Comparison of ENCODE assay signal across 27 cellular contexts in the genomic region with DNA sequence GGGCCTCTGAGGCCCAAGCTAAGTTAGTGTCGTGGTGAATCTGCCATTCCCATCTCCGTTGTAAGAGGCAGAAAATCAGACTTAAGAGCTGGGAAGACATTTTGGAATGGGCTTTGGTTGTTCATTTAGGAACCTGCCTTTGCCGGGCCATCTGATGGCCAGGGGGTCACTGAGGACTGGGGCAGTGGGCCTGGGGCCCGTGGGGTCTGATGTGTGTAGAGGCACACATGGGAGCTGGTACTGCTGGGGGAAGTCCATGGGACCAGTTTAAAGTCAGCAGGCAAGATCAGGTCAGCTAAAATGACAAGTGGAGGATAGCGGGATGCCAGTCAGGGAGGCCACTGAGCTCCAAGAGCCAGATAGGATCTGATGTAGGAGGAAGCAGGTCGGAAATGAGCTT. TPM values are rescaled to one million over a fixed set of nuclear protein-coding genes. Genes with fewer than 3 reads are reported as not detected.
"Had no signal": no experiment of that assay in that cellular context is flagged by ENCODE, and none has a peak within 500 bp of the region (broad histone marks: within the 10 kb centered on the region; RNA-seq: fewer than 3 reads in every experiment).

No MANE protein-coding gene starts in this region.

- ATAC-seq: activated CD4-positive, alpha-beta T cell treated with anti-CD3 and anti-CD28 coated beads for 36 hours; activated naive CD4-positive, alpha-beta T cell treated with anti-CD3 and anti-CD28 coated beads, Interleukin-2, amount 50 U/mL, for 72 hours; activated T-cell treated with anti-CD3 and anti-CD28 coated beads, Interleukin-2, amount 50 U/mL, for 72 hours; esophagus mucosa had no signal

- H3K4me3 Mint-ChIP-seq: activated CD4-positive, alpha-beta memory T cell treated with anti-CD3 and anti-CD28 coated beads for 36 hours; activated CD4-positive, alpha-beta T cell treated with anti-CD3 and anti-CD28 coated beads for 36 hours; activated CD4-positive, alpha-beta T cell treated with anti-CD3 and anti-CD28 coated beads, Interleukin-2, amount 10 ng/mL, durations not matched to agents 24 days and 14 days; activated naive CD4-positive, alpha-beta T cell treated with anti-CD3 and anti-CD28 coated beads, Interleukin-2, amount 10 ng/mL, durations not matched to agents 7 days and 5 days; activated naive CD8-positive, alpha-beta T cell treated with anti-CD3 and anti-CD28 coated beads, Interleukin-2, amount 10 ng/mL, durations not matched to agents 7 days and 5 days; activated T-cell treated with anti-CD3 and anti-CD28 coated beads, Interleukin-2, amount 50 U/mL, for 24 hours; activated T-cell treated with anti-CD3 and anti-CD28 coated beads, Interleukin-2, amount 50 U/mL, for 72 hours; brain; central memory CD8-positive, alpha-beta T cell; dendritic cell treated with granulocyte-macrophage colony-stimulating factor and Interleukin-4, amounts not matched to agents 40 ng/mL and 50 ng/mL, for 4 days; endodermal cell had no signal

- H3K9me3 Mint-ChIP-seq: activated CD4-positive, alpha-beta memory T cell treated with anti-CD3 and anti-CD28 coated beads for 36 hours; activated CD4-positive, alpha-beta T cell treated with anti-CD3 and anti-CD28 coated beads, Interleukin-2, amount 10 ng/mL, durations not matched to agents 24 days and 14 days; activated naive CD4-positive, alpha-beta T cell treated with anti-CD3 and anti-CD28 coated beads, Interleukin-2, amount 10 ng/mL, durations not matched to agents 7 days and 5 days; activated naive CD4-positive, alpha-beta T cell treated with anti-CD3 and anti-CD28 coated beads, Interleukin-2, amount 50 U/mL, for 72 hours; activated naive CD8-positive, alpha-beta T cell treated with anti-CD3 and anti-CD28 coated beads, Interleukin-2, amount 10 ng/mL, durations not matched to agents 7 days and 5 days; activated T-cell treated with anti-CD3 and anti-CD28 coated beads, Interleukin-2, amount 50 U/mL, for 24 hours; activated T-cell treated with anti-CD3 and anti-CD28 coated beads, Interleukin-2, amount 50 U/mL, for 72 hours; central memory CD8-positive, alpha-beta T cell; dendritic cell treated with granulocyte-macrophage colony-stimulating factor and Interleukin-4, amounts not matched to agents 40 ng/mL and 50 ng/mL, for 4 days; endodermal cell had no signal

- H3K36me3 Mint-ChIP-seq: activated CD4-positive, alpha-beta memory T cell treated with anti-CD3 and anti-CD28 coated beads for 36 hours; activated naive CD4-positive, alpha-beta T cell treated with anti-CD3 and anti-CD28 coated beads, Interleukin-2, amount 10 ng/mL, durations not matched to agents 7 days and 5 days; activated naive CD4-positive, alpha-beta T cell treated with anti-CD3 and anti-CD28 coated beads, Interleukin-2, amount 50 U/mL, for 72 hours; activated naive CD8-positive, alpha-beta T cell treated with anti-CD3 and anti-CD28 coated beads, Interleukin-2, amount 10 ng/mL, durations not matched to agents 7 days and 5 days; brain had no signal

- H3K9me3 ChIP-seq: ascending aorta had no signal

- H3K27me3 Mint-ChIP-seq: activated CD4-positive, alpha-beta memory T cell treated with anti-CD3 and anti-CD28 coated beads for 36 hours; activated CD4-positive, alpha-beta T cell treated with anti-CD3 and anti-CD28 coated beads for 36 hours; activated CD4-positive, alpha-beta T cell treated with anti-CD3 and anti-CD28 coated beads, Interleukin-2, amount 10 ng/mL, durations not matched to agents 24 days and 14 days; activated naive CD4-positive, alpha-beta T cell treated with anti-CD3 and anti-CD28 coated beads, Interleukin-2, amount 10 ng/mL, durations not matched to agents 7 days and 5 days; activated T-cell treated with anti-CD3 and anti-CD28 coated beads, Interleukin-2, amount 50 U/mL, for 24 hours; central memory CD8-positive, alpha-beta T cell; dendritic cell treated with granulocyte-macrophage colony-stimulating factor and Interleukin-4, amounts not matched to agents 40 ng/mL and 50 ng/mL, for 4 days had no signal

- H3K4me3 ChIP-seq: ascending aorta, coronary artery, dorsolateral prefrontal cortex had no signal

- H3K27me3 ChIP-seq: ascending aorta, dorsolateral prefrontal cortex had no signal

- H3K27ac ChIP-seq: ascending aorta had no signal

- H3K27ac Mint-ChIP-seq: activated CD4-positive, alpha-beta memory T cell treated with anti-CD3 and anti-CD28 coated beads for 36 hours; activated CD4-positive, alpha-beta T cell treated with anti-CD3 and anti-CD28 coated beads for 36 hours; activated CD4-positive, alpha-beta T cell treated with anti-CD3 and anti-CD28 coated beads, Interleukin-2, amount 10 ng/mL, durations not matched to agents 24 days and 14 days; activated naive CD4-positive, alpha-beta T cell treated with anti-CD3 and anti-CD28 coated beads, Interleukin-2, amount 10 ng/mL, durations not matched to agents 7 days and 5 days; activated naive CD8-positive, alpha-beta T cell treated with anti-CD3 and anti-CD28 coated beads, Interleukin-2, amount 10 ng/mL, durations not matched to agents 7 days and 5 days; activated T-cell treated with anti-CD3 and anti-CD28 coated beads, Interleukin-2, amount 50 U/mL, for 24 hours; activated T-cell treated with anti-CD3 and anti-CD28 coated beads, Interleukin-2, amount 50 U/mL, for 72 hours; dendritic cell treated with granulocyte-macrophage colony-stimulating factor and Interleukin-4, amounts not matched to agents 40 ng/mL and 50 ng/mL, for 4 days; endodermal cell had no signal

- FAIRE-seq: frontal cortex had no signal

- H3K4me1 Mint-ChIP-seq: activated CD4-positive, alpha-beta T cell treated with anti-CD3 and anti-CD28 coated beads for 36 hours; activated CD4-positive, alpha-beta T cell treated with anti-CD3 and anti-CD28 coated beads, Interleukin-2, amount 10 ng/mL, durations not matched to agents 24 days and 14 days; activated naive CD4-positive, alpha-beta T cell treated with anti-CD3 and anti-CD28 coated beads, Interleukin-2, amount 10 ng/mL, durations not matched to agents 7 days and 5 days; activated naive CD8-positive, alpha-beta T cell treated with anti-CD3 and anti-CD28 coated beads, Interleukin-2, amount 10 ng/mL, durations not matched to agents 7 days and 5 days; central memory CD8-positive, alpha-beta T cell had no signal

- H3K4me1 ChIP-seq: ascending aorta had no signal

- H3K36me3 ChIP-seq: ascending aorta had no signal

- DNase-seq: activated CD4-positive, alpha-beta memory T cell treated with anti-CD3 and anti-CD28 coated beads for 36 hours; activated CD4-positive, alpha-beta T cell treated with anti-CD3 and anti-CD28 coated beads for 36 hours; activated CD4-positive, alpha-beta T cell treated with anti-CD3 and anti-CD28 coated beads, Interleukin-2, amount 10 ng/mL, durations not matched to agents 24 days and 14 days; activated CD4-positive, CD25-positive, alpha-beta regulatory T cell; activated CD4-positive, CD25-positive, alpha-beta regulatory T cell treated with anti-CD3 and anti-CD28 coated beads, Interleukin-2, amount 50 U/mL, for 72 hours; activated CD8-positive, alpha-beta memory T cell treated with anti-CD3 and anti-CD28 coated beads, Interleukin-2, amount 50 U/mL, for 48 hours; activated gamma-delta T cell; activated naive CD4-positive, alpha-beta T cell; activated naive CD4-positive, alpha-beta T cell treated with anti-CD3 and anti-CD28 coated beads, Interleukin-2, amount 10 ng/mL, durations not matched to agents 7 days and 5 days; activated naive CD8-positive, alpha-beta T cell treated with anti-CD3 and anti-CD28 coated beads, Interleukin-2, amount 10 ng/mL, durations not matched to agents 7 days and 5 days; activated T-cell treated with anti-CD3 and anti-CD28 coated beads for 4 hours; activated T-cell treated with anti-CD3 and anti-CD28 coated beads, Interleukin-2, amount 50 U/mL, for 24 hours; activated T-cell treated with anti-CD3 and anti-CD28 coated beads, Interleukin-2, amount 50 U/mL, for 72 hours; dorsolateral prefrontal cortex; effector memory CD4-positive, alpha-beta T cell; endodermal cell; foreskin fibroblast; T-helper 2 cell had no signal

RNA-seq across cellular contexts. Expression of a gene that starts 38.3 kb away (rescaled TPM):
- total RNA-seq: T-helper 1 cell treated with Interleukin-12 subunit alpha and Interleukin-12 subunit beta and Interleukin-4 antibody, amounts not matched to agents 30 ng/mL and 1 ng/mL, for 36 hours had no signal
